In the genomic region with DNA sequence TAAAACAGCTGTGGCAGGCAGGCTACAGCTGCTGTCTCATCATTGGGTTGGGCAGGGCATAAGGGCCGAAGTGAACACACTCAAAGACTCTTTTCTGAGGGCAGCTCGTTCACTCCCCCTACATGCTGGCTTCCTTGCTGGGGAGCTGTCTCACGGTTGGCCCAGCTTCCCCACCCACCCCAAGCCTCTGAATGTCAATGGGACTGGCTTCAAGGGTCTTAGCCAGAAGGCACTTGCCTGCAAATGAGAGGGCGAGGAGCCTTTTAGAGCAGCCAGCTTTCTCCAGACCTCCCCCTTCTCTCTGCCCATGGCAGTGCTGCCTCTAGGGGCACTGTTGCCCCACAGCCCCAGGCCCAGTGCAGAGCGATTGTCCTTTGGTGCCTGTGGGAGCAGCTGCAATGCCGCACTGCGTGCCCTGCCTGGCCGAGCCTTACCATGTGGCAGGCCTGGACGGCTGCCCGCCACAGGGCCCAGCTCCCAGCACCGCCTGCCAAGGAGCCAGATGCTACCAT, we compare ENCODE assay signal across 8 cellular contexts.
DNase-seq lines count a peak whose midpoint lies in the region; ATAC-seq, FAIRE-seq and TF ChIP-seq lines count a peak whose summit lies in the region.

No MANE protein-coding gene starts in this region.

- ATAC-seq in GM19023 (IDR thresholded peaks at IDR 0.05; ENCODE audit: unreplicated experiment), result no peak

- H3K27ac Mint-ChIP-seq in brain, result peak overlapping the region; percentile 94 to 97 (median 95)

- peaks cover 20% of the 10 kb centered on the region for H3K36me3 Mint-ChIP-seq in brain

- TF ChIP-seq POLR2A in GM12891 (IDR thresholded peaks at IDR 0.05; ENCODE audit: low read depth, low read length) (no peak), spleen (IDR thresholded peaks at IDR 0.05) (no peak)

- no peaks in the 10 kb centered on the region for H3K9me3 Mint-ChIP-seq in brain

- no peaks in the 10 kb centered on the region for H3K9me3 ChIP-seq in spleen

- peaks cover 0 to 7% (median 0%) of the 10 kb centered on the region in 7 donors for H3K27me3 ChIP-seq in spleen (replicated peaks in 1 of 7)

- no peaks in the 10 kb centered on the region for H3K27me3 Mint-ChIP-seq in brain

- WGBS in spleen, 5 donors, result 47 to 56% (median 52%) methylated on average over 10 to 11 of the region's 11 CpGs

- peaks cover 0 to 4% (median 2%) of the 10 kb centered on the region in 6 donors for H3K4me1 ChIP-seq in spleen

- intact Hi-C loops in spleen (cut with DNase I; ENCODE audit: low total_unique reads), result no loop called here

- DNase-seq in 8988T (peak; percentile 64), GM12891 (ENCODE audit: insufficient read length, low spot score) (peak; percentile 26), NCI-H2171 (lab: John Stamatoyannopoulos, UW) (peak; percentile 32), iPS DF 4.7 (ENCODE audit: extremely low read depth, low spot score) (peak; percentile 74), spleen (no peak), activated gamma-delta T cell (lab: John Stamatoyannopoulos, UW) (no peak)

- TF ChIP-seq CTCF in brain (conservative IDR thresholded peaks at IDR 0.05) (peak; percentile 67 to 76), spleen (IDR thresholded peaks at IDR 0.05 in 8 of 11, conservative IDR thresholded peaks at IDR 0.05 in 3 of 11) (peak in 7 of 11 experiments; percentile 20 to 55 (median 43))

- peak overlapping the region in 3 of 8 donors; percentile 21 to 46 (median 38) for H3K27ac ChIP-seq in spleen

- no peak overlapping the region for H3K4me3 ChIP-seq in spleen

- H3K4me3 Mint-ChIP-seq in brain, result peak overlapping the region in 4 of 5 experiments; percentile 48 to 64 (median 57)

- peaks cover 60% of the 10 kb centered on the region for H3K4me1 Mint-ChIP-seq in brain

- no peak for FAIRE-seq in GM12891 (lab: Jason Lieb, UNC)

- H3K36me3 ChIP-seq in spleen, result no peaks in the 10 kb centered on the region

TF ChIP-seq in GM12891, 5 proteins besides CTCF, POLR2A, EP300 and RAD21:
- no peak for TF ChIP-seq PAX5 (IDR thresholded peaks at IDR 0.05; ENCODE audit: insufficient read depth, low read length, severe bottlenecking)
- TF ChIP-seq POU2F2 (IDR thresholded peaks at IDR 0.05; ENCODE audit: low read depth, low read length), result no peak
- no peak for TF ChIP-seq POLR2AphosphoS5 (IDR thresholded peaks at IDR 0.05; ENCODE audit: low read depth, low read length)
- TF ChIP-seq TAF1 (IDR thresholded peaks at IDR 0.05; ENCODE audit: low read depth, low read length), result no peak
- no peak for TF ChIP-seq SPI1 (IDR thresholded peaks at IDR 0.05; ENCODE audit: low read depth, low read length)

Comparison
In these comparisons a context has a peak if more than half of its experiments do, and no peak if none do; other contexts are left out.
1. DNase-seq: peak in 8988T (single experiment), GM12891 (single experiment), NCI-H2171 (single experiment) and iPS DF 4.7 (single experiment); none in spleen (single experiment) and activated gamma-delta T cell (single experiment).